In the genomic region with DNA sequence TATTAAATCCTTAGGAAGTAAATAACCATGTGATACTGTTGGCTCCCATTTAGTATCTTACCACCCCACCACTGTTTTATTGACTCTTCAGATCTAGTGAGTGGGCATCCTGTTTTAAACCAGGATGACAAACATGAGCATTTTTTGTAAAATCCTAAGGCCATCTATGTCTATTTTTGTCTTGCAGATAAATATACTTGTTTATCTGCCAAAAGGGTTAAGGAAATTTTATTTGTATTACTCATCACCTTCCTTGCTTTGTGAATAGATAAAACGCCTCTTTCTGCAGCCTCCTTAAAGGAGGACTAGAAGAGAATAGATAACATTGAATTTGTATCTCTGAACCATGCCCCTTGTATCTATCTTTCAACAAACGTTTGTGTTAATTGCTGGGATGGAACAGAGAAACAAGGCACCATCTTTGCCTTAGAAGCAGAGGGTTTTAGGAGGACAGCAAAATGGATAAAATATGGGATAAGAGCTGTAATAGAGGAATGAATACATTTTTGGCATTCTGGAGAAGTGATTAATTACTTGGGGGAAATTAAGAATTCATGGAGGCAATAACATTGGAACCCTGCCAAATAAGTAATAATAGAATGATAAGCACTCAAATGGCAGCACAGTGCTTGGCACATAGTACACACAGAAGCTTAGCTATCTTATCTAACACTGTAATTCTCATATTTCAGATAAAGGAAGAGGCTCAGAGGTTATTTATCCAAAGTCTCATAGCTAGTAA, we compare ENCODE assay signal across 10 cellular contexts. TPM values are rescaled to one million over a fixed set of nuclear protein-coding genes. Genes with fewer than 3 reads are reported as not detected.
DNase-seq lines count a peak whose midpoint lies in the region; ATAC-seq, FAIRE-seq and TF ChIP-seq lines count a peak whose summit lies in the region.
"Had no signal": no experiment of that assay in that cellular context is flagged by ENCODE, and none has a peak within 500 bp of the region (broad histone marks: within the 10 kb centered on the region; RNA-seq: fewer than 3 reads in every experiment).

No MANE protein-coding gene starts in this region.

- ATAC-seq in RWPE2 (ENCODE audit: low read depth) (0 out of 3 replicates have a peak, but pooled peaks have one; percentile 23), esophagus mucosa (no peak), HG03457 (IDR thresholded peaks at IDR 0.05; ENCODE audit: unreplicated experiment) (no peak)

- H3K27me3 ChIP-seq in RWPE2 (ENCODE audit: insufficient read depth, poor library complexity, severe bottlenecking) (no peaks in the 10 kb centered on the region), parathyroid adenoma (ENCODE audit: control insufficient read depth, insufficient read depth, low read length) (no peaks in the 10 kb centered on the region)

- H3K36me3 ChIP-seq in RWPE2 (ENCODE audit: low read depth) (peaks cover 69% of the 10 kb centered on the region), parathyroid adenoma (ENCODE audit: control insufficient read depth, insufficient read depth, low read length) (no peaks in the 10 kb centered on the region)

- TF ChIP-seq CTCF in RWPE2 (IDR thresholded peaks at IDR 0.05; ENCODE audit: poor library complexity, severe bottlenecking) = no peak
- TF ChIP-seq CTCF in parathyroid adenoma (IDR thresholded peaks at IDR 0.05) = no peak

- DNase-seq in GM12892 (ENCODE audit: insufficient read length) (no peak), RWPE2 (ENCODE audit: low spot score) (no peak), epithelial cell of prostate (ENCODE audit: low read depth, low spot score) (no peak), T-helper 2 cell (no peak)
- DNase-seq: GF-D8, NCI-H2029 treated with DMSO at 0.1 percent for 48 hours had no signal

- H3K4me1 ChIP-seq in RWPE2 (ENCODE audit: insufficient read depth, poor library complexity, severe bottlenecking) (peaks cover 31% of the 10 kb centered on the region), parathyroid adenoma (peaks cover 3% of the 10 kb centered on the region)

- H3K4me2 ChIP-seq in parathyroid adenoma (ENCODE audit: low read length) = peak overlapping the region; percentile 37

- no peak overlapping the region for H3K4me3 ChIP-seq in RWPE2 (ENCODE audit: severe bottlenecking)
- no peak overlapping the region for H3K4me3 ChIP-seq in parathyroid adenoma (ENCODE audit: low read depth, low read length)

- H3K79me2 ChIP-seq in parathyroid adenoma = peaks cover 47% of the 10 kb centered on the region

- FAIRE-seq in GM12892 (lab: Jason Lieb, UNC) = peak; percentile 48
- FAIRE-seq: colon had no signal

- peak overlapping the region; percentile 15 for H3K27ac ChIP-seq in RWPE2 (ENCODE audit: poor library complexity, severe bottlenecking)
- H3K27ac ChIP-seq in epithelial cell of prostate = peak overlapping the region; percentile 20
- no peak overlapping the region for H3K27ac ChIP-seq in parathyroid adenoma

- no peak for TF ChIP-seq POLR2A in GM12892 (IDR thresholded peaks at IDR 0.05; ENCODE audit: low read depth, low read length)

- no peak overlapping the region for H2AFZ ChIP-seq in parathyroid adenoma

- no peak overlapping the region for H3K9ac ChIP-seq in parathyroid adenoma

- H3K9me3 ChIP-seq in RWPE2 (ENCODE audit: severe bottlenecking) (no peaks in the 10 kb centered on the region), parathyroid adenoma (ENCODE audit: control insufficient read depth, low read length) (no peaks in the 10 kb centered on the region)

RNA-seq across cellular contexts. Expression of gene YTHDF2, which starts 14.7 kb away (rescaled TPM):
- polyA plus RNA-seq in GM12892 (2012; ENCODE audit: missing spikeins) = 46.3 TPM
- 61.2 TPM for total RNA-seq in esophagus mucosa
